ENCODE assay signal across 15 cellular contexts in the genomic region with DNA sequence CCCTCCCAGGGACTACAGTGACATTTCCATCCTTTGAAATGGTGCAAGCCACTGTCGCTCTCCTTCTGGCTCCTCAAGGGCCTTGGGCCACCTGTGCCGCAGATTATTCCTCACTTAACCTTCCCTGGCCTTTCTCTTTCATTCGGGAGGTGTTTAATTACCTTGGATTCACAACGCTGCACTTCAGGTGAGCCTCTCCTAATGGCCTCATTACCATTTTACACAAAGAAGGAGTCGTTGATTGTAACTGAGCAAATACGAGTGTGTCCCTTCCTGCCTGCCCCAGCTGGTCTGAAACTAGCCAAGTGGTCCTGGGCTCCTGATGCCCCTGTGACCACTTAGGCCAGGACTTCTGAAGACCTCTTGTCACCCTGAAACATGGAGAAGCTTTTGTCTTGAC.
A peak's percentile ranks its signal among the peaks of the same experiment; 100 is the strongest.
DNase-seq lines count a peak whose midpoint lies in the region; ATAC-seq lines count a peak whose summit lies in the region.
"Had no signal": no experiment of that assay in that cellular context is flagged by ENCODE, and none has a peak within 500 bp of the region (broad histone marks: within the 10 kb centered on the region; RNA-seq: fewer than 3 reads in every experiment).

No MANE protein-coding gene starts in this region.

- peaks cover 15% of the 10 kb centered on the region for H3K4me1 Mint-ChIP-seq in activated naive CD8-positive, alpha-beta T cell treated with anti-CD3 and anti-CD28 coated beads, Interleukin-2, amount 50 U/mL, for 24 hours

- no peak overlapping the region for H3K27ac ChIP-seq in iPS DF 6.9 (ENCODE audit: low read length)
- H3K27ac ChIP-seq: foreskin keratinocyte, vagina had no signal

- no peaks in the 10 kb centered on the region for H3K9me3 Mint-ChIP-seq in activated naive CD8-positive, alpha-beta T cell treated with anti-CD3 and anti-CD28 coated beads, Interleukin-2, amount 50 U/mL, for 24 hours
- H3K9me3 Mint-ChIP-seq: activated CD4-positive, alpha-beta T cell treated with anti-CD3 and anti-CD28 coated beads, Interleukin-2, amount 10 ng/mL, durations not matched to agents 7 days and 5 days; activated naive CD4-positive, alpha-beta T cell treated with anti-CD3 and anti-CD28 coated beads for 36 hours had no signal

- H3K27me3 ChIP-seq in iPS DF 6.9 (ENCODE audit: control insufficient read depth, insufficient read depth, low read length) = no peaks in the 10 kb centered on the region
- H3K27me3 ChIP-seq: foreskin keratinocyte, vagina had no signal

- no peak overlapping the region for H3K4me3 ChIP-seq in iPS DF 6.9 (ENCODE audit: low read length)
- H3K4me3 ChIP-seq: vagina had no signal

- H3K4me3 Mint-ChIP-seq in activated naive CD8-positive, alpha-beta T cell treated with anti-CD3 and anti-CD28 coated beads, Interleukin-2, amount 50 U/mL, for 24 hours = no peak overlapping the region
- H3K4me3 Mint-ChIP-seq: activated CD4-positive, alpha-beta T cell treated with anti-CD3 and anti-CD28 coated beads, Interleukin-2, amount 10 ng/mL, durations not matched to agents 7 days and 5 days; activated naive CD4-positive, alpha-beta T cell treated with anti-CD3 and anti-CD28 coated beads for 36 hours; CD4-positive, alpha-beta memory T cell had no signal

- WGBS in iPS DF 6.9 (ENCODE audit: insufficient coverage, insufficient read length) = no CpG with 5 or more reads among the region's 6 CpGs

- H3K36me3 Mint-ChIP-seq in activated naive CD8-positive, alpha-beta T cell treated with anti-CD3 and anti-CD28 coated beads, Interleukin-2, amount 50 U/mL, for 24 hours (ENCODE audit: low read depth) = peaks cover 17% of the 10 kb centered on the region

- H3K9me3 ChIP-seq in iPS DF 6.9 (ENCODE audit: control insufficient read depth, insufficient read depth, low read length) = no peaks in the 10 kb centered on the region
- H3K9me3 ChIP-seq: vagina had no signal

- no peak overlapping the region for H3K27ac Mint-ChIP-seq in activated naive CD8-positive, alpha-beta T cell treated with anti-CD3 and anti-CD28 coated beads, Interleukin-2, amount 50 U/mL, for 24 hours
- H3K27ac Mint-ChIP-seq: activated CD4-positive, alpha-beta T cell treated with anti-CD3 and anti-CD28 coated beads, Interleukin-2, amount 10 ng/mL, durations not matched to agents 7 days and 5 days; activated naive CD4-positive, alpha-beta T cell treated with anti-CD3 and anti-CD28 coated beads for 36 hours had no signal

- H3K4me1 ChIP-seq in iPS DF 6.9 (ENCODE audit: control insufficient read depth, insufficient read depth, low read length) = peaks cover 4% of the 10 kb centered on the region; the same call in 1 of the 2 replicates
- H3K4me1 ChIP-seq: vagina had no signal

- DNase-seq in DMS79 (lab: John Stamatoyannopoulos, UW) (peak; percentile 62), NCI-H1436 (lab: John Stamatoyannopoulos, UW) (peak; percentile 25), NCI-H524 treated with DMSO at 0.1 percent for 48 hours (lab: John Stamatoyannopoulos, UW) (peak; percentile 71), iPS DF 6.9 (ENCODE audit: low read depth, low spot score) (peak; percentile 50), T-helper 1 cell (no peak), cerebellar nuclear complex (lab: John Stamatoyannopoulos, UW) (no peak)
- DNase-seq in activated naive CD8-positive, alpha-beta T cell treated with anti-CD3 and anti-CD28 coated beads, Interleukin-2, amount 50 U/mL, for 24 hours = no peak
- DNase-seq: activated CD4-positive, alpha-beta T cell treated with anti-CD3 and anti-CD28 coated beads, Interleukin-2, amount 10 ng/mL, durations not matched to agents 7 days and 5 days; activated naive CD4-positive, alpha-beta T cell treated with anti-CD3 and anti-CD28 coated beads for 36 hours; activated T-cell treated with anti-CD3 and anti-CD28 coated beads for 4 hours; CD4-positive, alpha-beta memory T cell; EL; foreskin keratinocyte had no signal

- no peaks in the 10 kb centered on the region for H3K27me3 Mint-ChIP-seq in activated naive CD8-positive, alpha-beta T cell treated with anti-CD3 and anti-CD28 coated beads, Interleukin-2, amount 50 U/mL, for 24 hours
- H3K27me3 Mint-ChIP-seq: activated CD4-positive, alpha-beta T cell treated with anti-CD3 and anti-CD28 coated beads, Interleukin-2, amount 10 ng/mL, durations not matched to agents 7 days and 5 days; CD4-positive, alpha-beta memory T cell had no signal

- ATAC-seq in activated naive CD8-positive, alpha-beta T cell treated with anti-CD3 and anti-CD28 coated beads, Interleukin-2, amount 50 U/mL, for 24 hours = no peak
- no peak for ATAC-seq in HG03280 (IDR thresholded peaks at IDR 0.05; ENCODE audit: unreplicated experiment)
- ATAC-seq: foreskin keratinocyte had no signal

- no peaks in the 10 kb centered on the region for H3K36me3 ChIP-seq in iPS DF 6.9 (ENCODE audit: control insufficient read depth, insufficient read depth, low read length)

Comparison
In these comparisons a context has a peak if more than half of its experiments do, and no peak if none do; other contexts are left out.
1. DNase-seq: peak in DMS79 (single experiment), NCI-H1436 (single experiment), NCI-H524 treated with DMSO at 0.1 percent for 48 hours (single experiment) and iPS DF 6.9 (single experiment); none in T-helper 1 cell (0 of 5), cerebellar nuclear complex (0 of 2) and activated naive CD8-positive, alpha-beta T cell treated with anti-CD3 and anti-CD28 coated beads, Interleukin-2, amount 50 U/mL, for 24 hours (single experiment).